In the genomic region with DNA sequence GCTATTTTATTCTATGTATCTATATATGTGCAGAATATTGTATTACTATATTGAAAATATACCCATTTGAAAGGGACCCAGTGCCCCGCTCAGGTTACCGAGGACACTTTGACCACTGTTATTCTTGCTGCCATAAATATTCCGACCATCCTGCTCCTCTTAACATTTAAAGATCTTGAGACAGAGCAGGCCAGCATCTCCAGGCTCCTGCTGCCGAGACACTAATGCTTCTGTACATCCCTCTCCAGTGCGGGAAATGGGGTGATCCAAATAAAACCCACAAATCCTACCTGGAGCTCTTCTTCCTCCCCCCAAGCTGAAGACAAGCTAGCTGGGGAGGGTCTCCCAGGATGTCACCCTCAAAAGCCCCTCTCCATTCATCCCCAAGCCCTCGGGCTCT, we compare ENCODE assay signal across 22 cellular contexts. TPM values are rescaled to one million over a fixed set of nuclear protein-coding genes. Genes with fewer than 3 reads are reported as not detected.
DNase-seq lines count a peak whose midpoint lies in the region; TF ChIP-seq lines count a peak whose summit lies in the region.
"Had no signal": no experiment of that assay in that cellular context is flagged by ENCODE, and none has a peak within 500 bp of the region (broad histone marks: within the 10 kb centered on the region; RNA-seq: fewer than 3 reads in every experiment).

No MANE protein-coding gene starts in this region.

- H3K9me3 ChIP-seq in sigmoid colon (no peaks in the 10 kb centered on the region), uterus (no peaks in the 10 kb centered on the region)
- H3K9me3 ChIP-seq: BLaER1 had no signal

- peaks cover 10% of the 10 kb centered on the region for H3K9me3 Mint-ChIP-seq in glutamatergic neuron (ENCODE audit: unreplicated experiment)
- H3K9me3 Mint-ChIP-seq: activated naive CD4-positive, alpha-beta T cell treated with anti-CD3 and anti-CD28 coated beads, Interleukin-2, amount 10 ng/mL, durations not matched to agents 7 days and 5 days; activated T-helper 17 cell treated with anti-CD3 and anti-CD28 coated beads, Interleukin-2, amount 50 U/mL, for 72 hours; mesothelial cell of epicardium; naive B cell; stimulated activated memory B cell treated with anti-CD40 and anti-IgM and Interleukin-4, amounts not matched to agents 10 μg/mL and 1 μg/mL and 100 μg/mL, for 72 hours had no signal

- H3K4me3 ChIP-seq in coronary artery (peak overlapping the region; percentile 99), sigmoid colon (peak overlapping the region in 2 of 4 donors; percentile 10 to 86), uterus (no peak overlapping the region)
- H3K4me3 ChIP-seq: BLaER1, GM12878, K562 had no signal

- no peaks in the 10 kb centered on the region for H3K36me3 Mint-ChIP-seq in glutamatergic neuron (ENCODE audit: unreplicated experiment)
- H3K36me3 Mint-ChIP-seq: activated naive CD4-positive, alpha-beta T cell treated with anti-CD3 and anti-CD28 coated beads, Interleukin-2, amount 10 ng/mL, durations not matched to agents 7 days and 5 days; stimulated activated memory B cell treated with anti-CD40 and anti-IgM and Interleukin-4, amounts not matched to agents 10 μg/mL and 1 μg/mL and 100 μg/mL, for 72 hours had no signal

- TF ChIP-seq CTCF in coronary artery (IDR thresholded peaks at IDR 0.05) (no peak), glutamatergic neuron (IDR thresholded peaks at IDR 0.05; ENCODE audit: partially characterized antibody, unreplicated experiment) (no peak), sigmoid colon (IDR thresholded peaks at IDR 0.05) (no peak), uterus (IDR thresholded peaks at IDR 0.05) (no peak)

- H3K27me3 Mint-ChIP-seq in glutamatergic neuron (ENCODE audit: unreplicated experiment) = peaks cover 15% of the 10 kb centered on the region

- H3K36me3 ChIP-seq in sigmoid colon (no peaks in the 10 kb centered on the region), uterus (no peaks in the 10 kb centered on the region)
- H3K36me3 ChIP-seq: BLaER1, brain microvascular endothelial cell had no signal

- peaks cover 0 to 79% (median 69%) of the 10 kb centered on the region in 4 donors for H3K4me1 ChIP-seq in sigmoid colon
- peaks cover 14 to 15% of the 10 kb centered on the region in 2 donors for H3K4me1 ChIP-seq in uterus

- DNase-seq in coronary artery (ENCODE audit: low spot score) (no peak), glutamatergic neuron (no peak), sigmoid colon (peak; percentile 61), uterus (no peak), NCI-H146 (lab: John Stamatoyannopoulos, UW) (no peak), T-helper 1 cell (no peak), NCI-H2081 (lab: John Stamatoyannopoulos, UW) (no peak)
- DNase-seq: amniotic stem cell, brain microvascular endothelial cell, DMS153, NCI-H2029 treated with DMSO at 0.1 percent for 48 hours, NCI-H2227 treated with DMSO at 0.1 percent for 48 hours, Right ventricle myocardium superior had no signal

- peaks cover 45% of the 10 kb centered on the region for H3K4me1 Mint-ChIP-seq in glutamatergic neuron (ENCODE audit: low read depth, unreplicated experiment)

- no peaks in the 10 kb centered on the region for H3K27me3 ChIP-seq in sigmoid colon
- H3K27me3 ChIP-seq in uterus = no peaks in the 10 kb centered on the region
- H3K27me3 ChIP-seq: BLaER1, brain microvascular endothelial cell had no signal

- 89 to 90% methylated on average over 6 of the region's 6 CpGs for WGBS in sigmoid colon, 2 donors

- H3K27ac ChIP-seq in coronary artery (peak overlapping the region; percentile 11 to 97), sigmoid colon (peak overlapping the region in 3 of 4 donors; percentile 95 to 97 (median 95)), uterus (peak overlapping the region; percentile 94 to 95)
- H3K27ac ChIP-seq: BLaER1, brain microvascular endothelial cell, VCaP had no signal

- no peak overlapping the region for H3K27ac Mint-ChIP-seq in glutamatergic neuron (ENCODE audit: unreplicated experiment)
- H3K27ac Mint-ChIP-seq: activated naive CD4-positive, alpha-beta T cell treated with anti-CD3 and anti-CD28 coated beads, Interleukin-2, amount 10 ng/mL, durations not matched to agents 7 days and 5 days; activated T-helper 17 cell treated with anti-CD3 and anti-CD28 coated beads, Interleukin-2, amount 50 U/mL, for 72 hours; naive B cell; stimulated activated memory B cell treated with anti-CD40 and anti-IgM and Interleukin-4, amounts not matched to agents 10 μg/mL and 1 μg/mL and 100 μg/mL, for 72 hours had no signal

- intact Hi-C loops in sigmoid colon (cut with DNase I) = loop anchor here (5.0 to 10.0 kb wide), 4 partner anchors 168 to 604 kb away; a partner anchor contains a TSS
- intact Hi-C loops in uterus (cut with DNase I; ENCODE audit: low total_unique reads) = loop anchor here (5.0 kb wide), 2 partner anchors 33 to 163 kb away; no protein-coding TSS in a partner anchor

- TF ChIP-seq EP300 in sigmoid colon (IDR thresholded peaks at IDR 0.05) = no peak

- TF ChIP-seq POLR2A in sigmoid colon (IDR thresholded peaks at IDR 0.05) = no peak
- TF ChIP-seq POLR2A in uterus (IDR thresholded peaks at IDR 0.05) = no peak

- H3K4me3 Mint-ChIP-seq in glutamatergic neuron (ENCODE audit: unreplicated experiment) = peak overlapping the region; percentile 74
- H3K4me3 Mint-ChIP-seq: activated naive CD4-positive, alpha-beta T cell treated with anti-CD3 and anti-CD28 coated beads, Interleukin-2, amount 10 ng/mL, durations not matched to agents 7 days and 5 days; activated T-helper 17 cell treated with anti-CD3 and anti-CD28 coated beads, Interleukin-2, amount 50 U/mL, for 72 hours; stimulated activated memory B cell treated with anti-CD40 and anti-IgM and Interleukin-4, amounts not matched to agents 10 μg/mL and 1 μg/mL and 100 μg/mL, for 72 hours had no signal

RNA-seq across cellular contexts. Expression of a gene that starts 3.9 kb away (rescaled TPM):
- total RNA-seq in glutamatergic neuron (ENCODE audit: unreplicated experiment) = 96.8 TPM
- 10 to 100 TPM; 19.3 to 45.7 (median 20.9) TPM for total RNA-seq in sigmoid colon
- 1 to 10 TPM; 3.6 to 9.2 (median 3.9) TPM for polyA plus RNA-seq in sigmoid colon
- total RNA-seq in uterus = 10 to 100 TPM; 26.1 to 82.6 (median 31.0) TPM
